In the genomic region with DNA sequence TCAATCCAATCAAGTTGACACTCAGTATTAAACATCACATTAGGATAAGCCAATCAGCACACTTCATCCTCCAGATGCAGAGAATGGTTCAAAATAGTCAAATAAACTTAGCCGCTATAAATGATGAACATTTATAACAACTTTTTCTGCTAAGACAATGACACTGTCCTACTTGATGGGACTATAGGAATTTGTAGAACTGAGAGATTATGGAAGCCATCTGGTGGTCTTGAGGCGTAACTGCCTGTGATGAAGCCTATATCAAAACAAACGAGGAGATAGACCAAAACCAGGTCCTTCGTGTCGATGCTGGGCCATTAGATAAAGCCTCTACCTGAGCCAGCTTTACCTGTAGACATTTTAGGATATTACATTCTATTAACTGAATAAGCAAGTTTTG, we compare ENCODE assay signal across 8 cellular contexts.
DNase-seq lines count a peak whose midpoint lies in the region; ATAC-seq and TF ChIP-seq lines count a peak whose summit lies in the region.

No MANE protein-coding gene starts in this region.

- no peak overlapping the region for H3K4me2 ChIP-seq in MM.1S (ENCODE audit: low read depth, low read length)

- H3K4me3 ChIP-seq in A673 (ENCODE audit: low read depth, low read length, poor library complexity, severe bottlenecking) (no peak overlapping the region), MM.1S (ENCODE audit: low read length) (no peak overlapping the region), psoas muscle (no peak overlapping the region), prostate gland (no peak overlapping the region)

- no peak overlapping the region for H2AFZ ChIP-seq in MM.1S (ENCODE audit: low read length)

- H3K27me3 ChIP-seq in A673 (replicated peaks; ENCODE audit: insufficient read depth, low read depth, low read length, poor library complexity) (no peaks in the 10 kb centered on the region), MM.1S (replicated peaks; ENCODE audit: insufficient read depth, low read length) (no peaks in the 10 kb centered on the region), psoas muscle (ENCODE audit: insufficient read depth in 3 of 3, low read length in 2 of 3) (no peaks in the 10 kb centered on the region), prostate gland (replicated peaks; ENCODE audit: insufficient read depth) (no peaks in the 10 kb centered on the region)

- TF ChIP-seq POLR2A in prostate gland (IDR thresholded peaks at IDR 0.05) = no peak

- peak; percentile 41 for ATAC-seq in GM18867 (IDR thresholded peaks at IDR 0.05; ENCODE audit: unreplicated experiment)
- no peak for ATAC-seq in psoas muscle

- H3K9ac ChIP-seq in MM.1S (ENCODE audit: low read length) = no peak overlapping the region

- intact Hi-C loops in A673 (cut with micrococcal nuclease; ENCODE audit: unreplicated experiment) (loop anchor here (1.0 to 10.0 kb wide), 3 partner anchors 480 to 630 kb away; a partner anchor contains a TSS), psoas muscle (cut with DNase I) (no loop called here), prostate gland (cut with DNase I) (no loop called here)

- no peaks in the 10 kb centered on the region for H3K9me2 ChIP-seq in MM.1S (replicated peaks; ENCODE audit: insufficient read depth, low read length)

- no peaks in the 10 kb centered on the region for H3F3A ChIP-seq in MM.1S (ENCODE audit: insufficient read depth, low read length)

- no peaks in the 10 kb centered on the region for H3K79me2 ChIP-seq in MM.1S (ENCODE audit: low read length)

- POLR2A ChIA-PET in A673 (lab: Charles Lee; ENCODE audit: low non-redundant PET) = no interaction called here

- H3K27ac ChIP-seq in A673 (ENCODE audit: low read depth, low read length, poor library complexity, severe bottlenecking) (no peak overlapping the region), MM.1S (ENCODE audit: low read length) (no peak overlapping the region), psoas muscle (no peak overlapping the region), prostate gland (no peak overlapping the region)

- TF ChIP-seq CTCF in A673 (conservative IDR thresholded peaks at IDR 0.05; ENCODE audit: low read depth, low read length) = peak; percentile 74
- peak; percentile 36 for TF ChIP-seq CTCF in MM.1S (IDR thresholded peaks at IDR 0.05; ENCODE audit: low read length)
- TF ChIP-seq CTCF in psoas muscle (IDR thresholded peaks at IDR 0.05) = peak; percentile 13
- TF ChIP-seq CTCF in prostate gland (IDR thresholded peaks at IDR 0.05) = no peak

- H3K36me3 ChIP-seq in A673 (ENCODE audit: insufficient read depth, low read length, poor library complexity, severe bottlenecking) = no peaks in the 10 kb centered on the region
- no peaks in the 10 kb centered on the region for H3K36me3 ChIP-seq in MM.1S (replicated peaks; ENCODE audit: insufficient read depth, low read length)
- no peaks in the 10 kb centered on the region for H3K36me3 ChIP-seq in psoas muscle (ENCODE audit: insufficient read depth in 1 of 2, low read depth in 1 of 2)
- no peaks in the 10 kb centered on the region for H3K36me3 ChIP-seq in prostate gland

- DNase-seq in A673 (ENCODE audit: low spot score) (peak; percentile 65), MM.1S (peak; percentile 18), cerebellar cortex (ENCODE audit: low spot score) (peak; percentile 5), psoas muscle (no peak), UCSD-AML1 (lab: John Stamatoyannopoulos, UW; ENCODE audit: unreplicated experiment) (no peak), GM03348 (ENCODE audit: low spot score) (no peak), prostate gland (ENCODE audit: low spot score) (no peak)

- H3K4me1 ChIP-seq in A673 (ENCODE audit: insufficient read depth, low read length, poor library complexity, severe bottlenecking) = peaks cover 18% of the 10 kb centered on the region
- H3K4me1 ChIP-seq in MM.1S (ENCODE audit: low read length) = no peaks in the 10 kb centered on the region
- H3K4me1 ChIP-seq in psoas muscle = no peaks in the 10 kb centered on the region
- H3K4me1 ChIP-seq in prostate gland (replicated peaks) = no peaks in the 10 kb centered on the region

- H4K20me1 ChIP-seq in MM.1S (ENCODE audit: insufficient read depth, low read length) = no peaks in the 10 kb centered on the region

- no TSS peak for BruUV-seq in A673 (replicated peaks; lab: Mats Ljungman, UMichigan)

- 56 to 66% (median 62%) methylated on average over 5 of the region's 5 CpGs for WGBS in psoas muscle, 3 donors
- 72% methylated on average over 5 of the region's 5 CpGs for WGBS in prostate gland

- no peaks in the 10 kb centered on the region for H3K9me3 ChIP-seq in A673 (ENCODE audit: low read depth, low read length, poor library complexity, severe bottlenecking)
- no peaks in the 10 kb centered on the region for H3K9me3 ChIP-seq in MM.1S (replicated peaks; ENCODE audit: insufficient read depth, low read length)
- no peaks in the 10 kb centered on the region for H3K9me3 ChIP-seq in psoas muscle
- H3K9me3 ChIP-seq in prostate gland = no peaks in the 10 kb centered on the region

- CTCF ChIA-PET in A673 (lab: Charles Lee) = no interaction called here

Comparison
In these comparisons a context has a peak if more than half of its experiments do, and no peak if none do; other contexts are left out.
1. DNase-seq: peak in A673 (single experiment), MM.1S (single experiment) and cerebellar cortex (single experiment); none in psoas muscle (0 of 2), UCSD-AML1 (single experiment), GM03348 (single experiment) and prostate gland (single experiment).
2. CTCF ChIP-seq: peak in A673 (single experiment), MM.1S (single experiment) and psoas muscle (single experiment); none in prostate gland (0 of 4).